Comparison of ENCODE assay signal across 1 cellular context in genomic region chr17:75995385-75995925, GRCh38.
TF ChIP-seq lines count a peak whose summit lies in the region.

No MANE protein-coding gene starts in this region.

TF ChIP-seq in HepG2, 621 proteins besides CTCF, POLR2A, EP300 and RAD21 (continued from another document):
- TF ChIP-seq BCL3 (CRISPR knock-in tag; IDR thresholded peaks at IDR 0.05): no peak
- no peak for TF ChIP-seq ZNF646 (CRISPR knock-in tag; IDR thresholded peaks at IDR 0.05)
- no peak for TF ChIP-seq SKI (IDR thresholded peaks at IDR 0.05; ENCODE audit: partially characterized antibody)
- no peak for TF ChIP-seq CENPT (CRISPR knock-in tag; IDR thresholded peaks at IDR 0.05; ENCODE audit: low read depth)
- peak; percentile 69 for TF ChIP-seq NR2F6 (IDR thresholded peaks at IDR 0.05)
- TF ChIP-seq NR2F6 (CRISPR knock-in tag; IDR thresholded peaks at IDR 0.05): peak; percentile 72; the same call in 1 of the 2 replicates
- no peak for TF ChIP-seq ZNF17 (CRISPR knock-in tag; IDR thresholded peaks at IDR 0.05)
- TF ChIP-seq ZNF607 (CRISPR knock-in tag; IDR thresholded peaks at IDR 0.05; ENCODE audit: borderline replicate concordance): no peak
- TF ChIP-seq NFE2L1 (CRISPR knock-in tag; IDR thresholded peaks at IDR 0.05; ENCODE audit: borderline replicate concordance): no peak
TF ChIP-seq in HepG2: peak in this region for 50.
